Comparison of ENCODE assay signal across 14 cellular contexts in the genomic region with DNA sequence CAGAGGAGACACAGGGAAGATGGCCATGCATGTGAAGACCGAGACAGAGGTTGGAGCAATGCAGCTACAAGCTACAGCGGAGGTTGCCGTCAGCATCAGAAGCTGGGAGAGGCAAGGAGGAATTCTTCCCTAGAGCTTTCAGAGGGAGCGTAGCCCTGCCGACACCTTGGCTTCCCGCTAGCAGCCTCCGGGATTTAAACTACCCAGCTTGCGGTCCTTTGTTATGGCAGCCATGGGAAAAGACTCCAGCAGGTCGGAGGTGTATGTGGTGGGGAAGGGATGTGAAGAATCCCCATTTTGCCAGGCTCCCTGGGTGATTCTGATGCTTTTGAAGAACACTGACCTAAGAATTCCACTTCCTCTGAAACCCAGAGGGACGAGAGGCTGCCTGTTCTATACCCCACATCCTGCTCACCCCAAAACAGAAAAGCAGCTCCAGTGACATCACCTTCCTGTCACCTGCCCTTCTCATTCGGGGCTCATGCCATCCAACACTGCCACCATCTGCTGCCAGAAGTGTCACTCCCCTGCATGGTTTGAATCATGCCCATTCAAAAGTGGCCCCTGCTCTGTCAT. TPM values are rescaled to one million over a fixed set of nuclear protein-coding genes. Genes with fewer than 3 reads are reported as not detected.
DNase-seq lines count a peak whose midpoint lies in the region; ATAC-seq and TF ChIP-seq lines count a peak whose summit lies in the region.
"Had no signal": no experiment of that assay in that cellular context is flagged by ENCODE, and none has a peak within 500 bp of the region (broad histone marks: within the 10 kb centered on the region; RNA-seq: fewer than 3 reads in every experiment).

No MANE protein-coding gene starts in this region.

- intact Hi-C loops in activated CD4-positive, alpha-beta T cell treated with anti-CD3 and anti-CD28 coated beads, Interleukin-2, amount 10 ng/mL, durations not matched to agents 24 days and 14 days (cut with micrococcal nuclease): no loop called here

- no peaks in the 10 kb centered on the region for H3K9me3 ChIP-seq in endodermal cell (ENCODE audit: control insufficient read depth, low read length)
- H3K9me3 ChIP-seq: psoas muscle, tibial artery had no signal

- ATAC-seq in GM19452 (IDR thresholded peaks at IDR 0.05; ENCODE audit: unreplicated experiment): no peak
- ATAC-seq in GM18520 (IDR thresholded peaks at IDR 0.05; ENCODE audit: unreplicated experiment): no peak
- ATAC-seq: HepG2, left colon, psoas muscle had no signal

- H3K9ac ChIP-seq in endodermal cell (ENCODE audit: extremely low read depth, low read length, poor library complexity, severe bottlenecking): no peak overlapping the region

- H3K27me3 Mint-ChIP-seq in activated CD4-positive, alpha-beta T cell treated with anti-CD3 and anti-CD28 coated beads, Interleukin-2, amount 10 ng/mL, durations not matched to agents 24 days and 14 days: peaks cover under 1% of the 10 kb centered on the region
- peaks cover 10% of the 10 kb centered on the region for H3K27me3 Mint-ChIP-seq in endodermal cell (ENCODE audit: insufficient read depth)

- H3K9me3 Mint-ChIP-seq in activated CD4-positive, alpha-beta T cell treated with anti-CD3 and anti-CD28 coated beads, Interleukin-2, amount 10 ng/mL, durations not matched to agents 24 days and 14 days: no peaks in the 10 kb centered on the region
- no peaks in the 10 kb centered on the region for H3K9me3 Mint-ChIP-seq in endodermal cell
- H3K9me3 Mint-ChIP-seq: activated B cell treated with CpG ODN at 0.5 μM for 24 hours had no signal

- H3K4me3 Mint-ChIP-seq in activated CD4-positive, alpha-beta T cell treated with anti-CD3 and anti-CD28 coated beads, Interleukin-2, amount 10 ng/mL, durations not matched to agents 24 days and 14 days: peak overlapping the region; percentile 33
- H3K4me3 Mint-ChIP-seq in endodermal cell: peak overlapping the region; percentile 81

- H3K27ac Mint-ChIP-seq in activated CD4-positive, alpha-beta T cell treated with anti-CD3 and anti-CD28 coated beads, Interleukin-2, amount 10 ng/mL, durations not matched to agents 24 days and 14 days: no peak overlapping the region
- H3K27ac Mint-ChIP-seq in endodermal cell: peak overlapping the region; percentile 66

- 6 to 13% methylated on average over 2 to 11 of the region's 11 CpGs for WGBS in endodermal cell (ENCODE audit: insufficient coverage in 1 of 2, insufficient read length in 1 of 2), 2 experiments

- peaks cover 4% of the 10 kb centered on the region for H3K36me3 Mint-ChIP-seq in activated CD4-positive, alpha-beta T cell treated with anti-CD3 and anti-CD28 coated beads, Interleukin-2, amount 10 ng/mL, durations not matched to agents 24 days and 14 days (ENCODE audit: low read depth)
- peaks cover 2% of the 10 kb centered on the region for H3K36me3 Mint-ChIP-seq in endodermal cell (ENCODE audit: low read depth)

- H3K4me1 ChIP-seq in endodermal cell (ENCODE audit: control insufficient read depth, insufficient read depth, low read length): no peaks in the 10 kb centered on the region

- H3K36me3 ChIP-seq in endodermal cell (ENCODE audit: control insufficient read depth, insufficient read depth, low read length): no peaks in the 10 kb centered on the region
- H3K36me3 ChIP-seq: tibial artery had no signal

- H3K27ac ChIP-seq in endodermal cell (ENCODE audit: low read depth, low read length): peak overlapping the region; percentile 10
- H3K27ac ChIP-seq: psoas muscle, tibial artery had no signal

- peaks cover 23% of the 10 kb centered on the region for H3K27me3 ChIP-seq in endodermal cell (ENCODE audit: control insufficient read depth, insufficient read depth, low read length, poor library complexity, severe bottlenecking)

- peak in 5 of 6 experiments; percentile 16 to 72 (median 53) for DNase-seq in stimulated activated naive CD4-positive, alpha-beta T cell (lab: John Stamatoyannopoulos, UW)
- DNase-seq in stimulated activated naive CD4-positive, alpha-beta T cell treated with Interleukin-2 at 50 U/mL for 16 hours (lab: John Stamatoyannopoulos, UW): no peak
- DNase-seq in activated CD4-positive, alpha-beta T cell treated with anti-CD3 and anti-CD28 coated beads, Interleukin-2, amount 10 ng/mL, durations not matched to agents 24 days and 14 days: peak; percentile 79
- peak; percentile 93 for DNase-seq in endodermal cell
- DNase-seq in NCI-H510A (lab: John Stamatoyannopoulos, UW): no peak
- no peak for DNase-seq in DMS114 treated with DMSO at 0.1 percent for 48 hours (lab: John Stamatoyannopoulos, UW; ENCODE audit: unreplicated experiment)
- DNase-seq: activated B cell treated with CpG ODN at 0.5 μM for 24 hours, left colon, NCI-H187 treated with DMSO at 0.1 percent for 48 hours, psoas muscle, tibial artery had no signal

- H3K4me1 Mint-ChIP-seq in activated CD4-positive, alpha-beta T cell treated with anti-CD3 and anti-CD28 coated beads, Interleukin-2, amount 10 ng/mL, durations not matched to agents 24 days and 14 days: peaks cover 34% of the 10 kb centered on the region
- H3K4me1 Mint-ChIP-seq in endodermal cell: peaks cover 43% of the 10 kb centered on the region

- H3K4me3 ChIP-seq in endodermal cell (ENCODE audit: low read length): no peak overlapping the region
- H3K4me3 ChIP-seq: psoas muscle, tibial artery had no signal

- no peak for TF ChIP-seq CTCF in endodermal cell (conservative IDR thresholded peaks at IDR 0.05)

RNA-seq across cellular contexts. Expression of gene SEPHS1, which starts 3.3 kb away (rescaled TPM):
- 59.9 and 64.2 TPM in 2 replicates for total RNA-seq in activated CD4-positive, alpha-beta T cell treated with anti-CD3 and anti-CD28 coated beads, Interleukin-2, amount 10 ng/mL, durations not matched to agents 24 days and 14 days
- total RNA-seq in endodermal cell: 100 to 1,000 TPM; 127 to 268 TPM
- 123 TPM for polyA plus RNA-seq in endodermal cell (2013, experiment 1 of 2)
- polyA plus RNA-seq in endodermal cell (2013, experiment 2 of 2): 107 TPM

RNA-seq across cellular contexts. Expression of gene PHYH, which starts 51.6 kb away (rescaled TPM):
- 12.8 and 15.9 TPM in 2 replicates for total RNA-seq in activated CD4-positive, alpha-beta T cell treated with anti-CD3 and anti-CD28 coated beads, Interleukin-2, amount 10 ng/mL, durations not matched to agents 24 days and 14 days
- 10 to 100 TPM; 17.2 to 37.9 TPM for total RNA-seq in endodermal cell
- polyA plus RNA-seq in endodermal cell (2013, experiment 1 of 2): 24.3 TPM
- 21.1 TPM for polyA plus RNA-seq in endodermal cell (2013, experiment 2 of 2)

Comparison
In these comparisons a context has a peak if more than half of its experiments do, and no peak if none do; other contexts are left out.
1. DNase-seq: peak in stimulated activated naive CD4-positive, alpha-beta T cell (5 of 6), activated CD4-positive, alpha-beta T cell treated with anti-CD3 and anti-CD28 coated beads, Interleukin-2, amount 10 ng/mL, durations not matched to agents 24 days and 14 days (single experiment) and endodermal cell (single experiment); none in stimulated activated naive CD4-positive, alpha-beta T cell treated with Interleukin-2 at 50 U/mL for 16 hours (single experiment), NCI-H510A (single experiment) and DMS114 treated with DMSO at 0.1 percent for 48 hours (single experiment).